In the genomic region with DNA sequence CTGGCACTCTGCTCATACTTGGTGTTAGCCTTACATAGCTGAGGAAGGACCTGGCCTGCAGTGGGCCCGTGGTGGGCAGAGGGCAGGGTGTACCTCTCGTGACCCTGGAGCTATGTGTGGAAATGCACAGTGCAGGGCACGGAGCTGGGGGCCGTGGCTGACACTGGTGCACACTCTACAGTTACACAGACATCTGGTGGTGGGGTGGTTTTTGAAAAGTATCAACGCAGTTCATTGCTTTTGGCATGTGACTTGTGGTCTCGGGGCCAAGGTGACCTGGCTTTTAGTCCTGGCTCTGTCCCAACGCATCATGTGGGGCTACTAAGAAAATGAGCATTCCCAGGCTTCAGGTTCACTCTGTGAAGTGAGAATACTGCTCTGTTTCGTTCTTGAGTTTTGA, we compare ENCODE assay signal across 1 cellular context.
TF ChIP-seq lines count a peak whose summit lies in the region.

No MANE protein-coding gene starts in this region.

TF ChIP-seq in H1, 55 proteins besides CTCF, POLR2A, EP300 and RAD21:
- TF ChIP-seq CBX8 (IDR thresholded peaks at IDR 0.05; ENCODE audit: borderline replicate concordance, low read depth, low read length) (no peak), EZH2 (IDR thresholded peaks at IDR 0.05; ENCODE audit: low read depth, low read length, severe bottlenecking) (no peak), SAP30 (IDR thresholded peaks at IDR 0.05; ENCODE audit: insufficient read depth, insufficient replicate concordance, low read length) (no peak), RXRA (IDR thresholded peaks at IDR 0.05; ENCODE audit: insufficient read depth, low read depth, low read length) (no peak), CEBPB (IDR thresholded peaks at IDR 0.05; ENCODE audit: low read depth, low read length) (no peak), CTBP2 (IDR thresholded peaks at IDR 0.05; ENCODE audit: borderline replicate concordance, insufficient read depth, insufficient read length, low read length) (no peak), SP2 (IDR thresholded peaks at IDR 0.05; ENCODE audit: low read length) (no peak), POLR2AphosphoS5 (IDR thresholded peaks at IDR 0.05; ENCODE audit: low read depth, low read length) (no peak), SIX5 (IDR thresholded peaks at IDR 0.05; ENCODE audit: low read depth, low read length) (no peak), HDAC2 (IDR thresholded peaks at IDR 0.05; ENCODE audit: borderline replicate concordance in 1 of 2, low read depth in 2 of 2, low read length in 2 of 2) (no peak), TEAD4 (IDR thresholded peaks at IDR 0.05; ENCODE audit: low read depth, low read length) (no peak), BRCA1 (IDR thresholded peaks at IDR 0.05; ENCODE audit: low read depth, low read length) (no peak), HDAC6 (IDR thresholded peaks at IDR 0.05; ENCODE audit: low read depth, low read length) (no peak), ZNF274 (IDR thresholded peaks at IDR 0.05; ENCODE audit: borderline replicate concordance, extremely low read depth, low read length) (no peak)
- TF ChIP-seq, protein P1, sequence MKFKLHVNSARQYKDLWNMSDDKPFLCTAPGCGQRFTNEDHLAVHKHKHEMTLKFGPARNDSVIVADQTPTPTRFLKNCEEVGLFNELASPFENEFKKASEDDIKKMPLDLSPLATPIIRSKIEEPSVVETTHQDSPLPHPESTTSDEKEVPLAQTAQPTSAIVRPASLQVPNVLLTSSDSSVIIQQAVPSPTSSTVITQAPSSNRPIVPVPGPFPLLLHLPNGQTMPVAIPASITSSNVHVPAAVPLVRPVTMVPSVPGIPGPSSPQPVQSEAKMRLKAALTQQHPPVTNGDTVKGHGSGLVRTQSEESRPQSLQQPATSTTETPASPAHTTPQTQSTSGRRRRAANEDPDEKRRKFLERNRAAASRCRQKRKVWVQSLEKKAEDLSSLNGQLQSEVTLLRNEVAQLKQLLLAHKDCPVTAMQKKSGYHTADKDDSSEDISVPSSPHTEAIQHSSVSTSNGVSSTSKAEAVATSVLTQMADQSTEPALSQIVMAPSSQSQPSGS (IDR thresholded peaks at IDR 0.05; ENCODE audit: low read length), result no peak
